7 cellular contexts compared by ENCODE assay signal in genomic region chr5:158013939-158014338, GRCh38.
DNase-seq lines count a peak whose midpoint lies in the region; ATAC-seq, FAIRE-seq and TF ChIP-seq lines count a peak whose summit lies in the region.

No MANE protein-coding gene starts in this region.

- H3K27me3 ChIP-seq in Panc1 (ENCODE audit: control insufficient read depth, insufficient read depth, low read length) (0 out of 2 replicates have a peak, but pooled peaks cover 2% of the 10 kb centered on the region), small intestine (ENCODE audit: control insufficient read depth in 2 of 2, insufficient read depth in 2 of 2, low read length in 2 of 2) (peaks cover 0 to 2% of the 10 kb centered on the region in 2 donors)

- H3K36me3 ChIP-seq in Panc1 (ENCODE audit: control insufficient read depth, insufficient read depth, low read length), result no peaks in the 10 kb centered on the region
- no peaks in the 10 kb centered on the region for H3K36me3 ChIP-seq in small intestine (ENCODE audit: control insufficient read depth in 2 of 2, insufficient read depth in 2 of 2, low read length in 2 of 2)

- peak; percentile 65 for TF ChIP-seq CTCF in Panc1 (IDR thresholded peaks at IDR 0.05)

- intact Hi-C loops in Panc1 (cut with micrococcal nuclease; ENCODE audit: unreplicated experiment), result no loop called here

- H3K4me1 ChIP-seq in Panc1 (ENCODE audit: control insufficient read depth, insufficient read depth, low read length), result no peaks in the 10 kb centered on the region
- no peaks in the 10 kb centered on the region for H3K4me1 ChIP-seq in small intestine (ENCODE audit: control insufficient read depth in 2 of 2, insufficient read depth in 1 of 2, low read depth in 1 of 2, low read length in 1 of 2)

- 13 to 19% (median 19%) methylated on average over 6 of the region's 6 CpGs for WGBS in small intestine, 3 donors

- FAIRE-seq in small intestine (lab: Jason Lieb, UNC), result no peak

- H3K9me3 ChIP-seq in Panc1 (ENCODE audit: control insufficient read depth, insufficient read depth, low read depth, low read length), result no peaks in the 10 kb centered on the region
- no peaks in the 10 kb centered on the region for H3K9me3 ChIP-seq in small intestine (ENCODE audit: control insufficient read depth, low read depth)

- H3K4me3 ChIP-seq in Panc1 (ENCODE audit: low read depth in 2 of 2, low read length in 2 of 2) (no peak overlapping the region), small intestine (ENCODE audit: low read depth in 1 of 2, low read length in 2 of 2) (no peak overlapping the region)

- in situ Hi-C loops in Panc1 (cut with HindIII; ENCODE audit: low pct_unique_long_range_greater_than_20kb, low sequenced_read_pairs), result no loop called here

- H3K27ac ChIP-seq in Panc1 (ENCODE audit: low read length) (no peak overlapping the region), small intestine (ENCODE audit: low read depth in 1 of 2, low read length in 1 of 2) (no peak overlapping the region)

- ATAC-seq in Panc1 (peak; percentile 77), HG02610 (IDR thresholded peaks at IDR 0.05; ENCODE audit: unreplicated experiment) (no peak)

- DNase-seq in H4 (ENCODE audit: low spot score), result peak; percentile 10
- DNase-seq in Panc1 (ENCODE audit: low read depth, low spot score), result no peak
- DNase-seq in germinal center (ENCODE audit: low spot score), result peak; percentile 29
- DNase-seq in small intestine, result peak; percentile 19
- DNase-seq in NCI-H510A (lab: John Stamatoyannopoulos, UW), result no peak
- DNase-seq in activated T-cell treated with anti-CD3 and anti-CD28 coated beads for 4 hours, result no peak

- CTCF ChIA-PET in Panc1 (lab: Charles Lee), result no interaction called here

- BruUV-seq in Panc1 (replicated peaks; lab: Mats Ljungman, UMichigan), result no TSS peak

- POLR2A ChIA-PET in Panc1 (lab: Charles Lee), result no interaction called here

Comparison
In these comparisons a context has a peak if more than half of its experiments do, and no peak if none do; other contexts are left out.
1. DNase-seq: peak in H4 (single experiment), germinal center (single experiment) and small intestine (single experiment); none in Panc1 (single experiment), NCI-H510A (single experiment) and activated T-cell treated with anti-CD3 and anti-CD28 coated beads for 4 hours (single experiment).